In genomic region chr4:169604903-169605331, GRCh38 we compare ENCODE assay signal across 17 cellular contexts. TPM values are rescaled to one million over a fixed set of nuclear protein-coding genes. Genes with fewer than 3 reads are reported as not detected.
DNase-seq lines count a peak whose midpoint lies in the region; ATAC-seq, FAIRE-seq and TF ChIP-seq lines count a peak whose summit lies in the region.
"Had no signal": no experiment of that assay in that cellular context is flagged by ENCODE, and none has a peak within 500 bp of the region (broad histone marks: within the 10 kb centered on the region; RNA-seq: fewer than 3 reads in every experiment).

No MANE protein-coding gene starts in this region.

- peak; percentile 48 for ATAC-seq in GM12878
- no peak for ATAC-seq in natural killer cell
- no peak for ATAC-seq in stimulated activated memory B cell treated with anti-CD40 and anti-IgM and Interleukin-4, amounts not matched to agents 10 μg/mL and 1 μg/mL and 100 μg/mL, for 72 hours
- ATAC-seq: HepG2 had no signal

- no peaks in the 10 kb centered on the region for H3F3A ChIP-seq in Loucy (ENCODE audit: low read depth)

- H3K9me2 ChIP-seq in Loucy (replicated peaks; ENCODE audit: low read depth, low read length): no peaks in the 10 kb centered on the region

- 100% methylated on average over 1 of the region's 1 CpG for WGBS in GM12878 (ENCODE audit: insufficient coverage, insufficient replicate concordance, low lambda C conversion rate, missing lambda C conversion rate)

- RAD21 ChIA-PET in GM12878 (lab: Charles Lee; ENCODE audit: unreplicated experiment): interaction anchor here (2.0 kb wide), 1 partner anchor 681 kb away, joined by 4 read pairs; no protein-coding TSS in a partner anchor

- no peaks in the 10 kb centered on the region for H3K27me3 Mint-ChIP-seq in T-helper 2 cell treated with Interferon-gamma antibody and Interleukin-4, amounts not matched to agents 5 μg/mL and 100 μg/mL, for 36 hours (ENCODE audit: low read depth)
- no peaks in the 10 kb centered on the region for H3K27me3 Mint-ChIP-seq in natural killer cell (ENCODE audit: low read depth in 2 of 2)
- H3K27me3 Mint-ChIP-seq in stimulated activated memory B cell treated with anti-CD40 and anti-IgM and Interleukin-4, amounts not matched to agents 10 μg/mL and 1 μg/mL and 100 μg/mL, for 72 hours: no peaks in the 10 kb centered on the region

- no peaks in the 10 kb centered on the region for H3K9me3 Mint-ChIP-seq in T-helper 2 cell treated with Interferon-gamma antibody and Interleukin-4, amounts not matched to agents 5 μg/mL and 100 μg/mL, for 36 hours
- no peaks in the 10 kb centered on the region for H3K9me3 Mint-ChIP-seq in natural killer cell
- H3K9me3 Mint-ChIP-seq in stimulated activated memory B cell treated with anti-CD40 and anti-IgM and Interleukin-4, amounts not matched to agents 10 μg/mL and 1 μg/mL and 100 μg/mL, for 72 hours: no peaks in the 10 kb centered on the region

- peaks cover 9% of the 10 kb centered on the region for H4K20me1 ChIP-seq in Loucy (ENCODE audit: insufficient read depth, low read length, poor library complexity, severe bottlenecking)
- H4K20me1 ChIP-seq in GM12878 (ENCODE audit: control insufficient read depth, insufficient read depth): no peaks in the 10 kb centered on the region

- no peak for TF ChIP-seq RAD21 in GM12878 (IDR thresholded peaks at IDR 0.05; ENCODE audit: insufficient read depth, low read depth, low read length)

- POLR2A ChIA-PET in GM12878 (lab: Charles Lee): no interaction called here
- POLR2A ChIA-PET in RWPE1 (lab: Yijun Ruan, JAX; ENCODE audit: low non-redundant PET): no interaction called here

- TF ChIP-seq CTCF in Loucy (conservative IDR thresholded peaks at IDR 0.05; ENCODE audit: low read length): no peak
- no peak for TF ChIP-seq CTCF in GM12878 (IDR thresholded peaks at IDR 0.05 in 2 of 3, conservative IDR thresholded peaks at IDR 0.05 in 1 of 3; ENCODE audit: control insufficient read depth in 2 of 3, extremely low read depth in 1 of 3, insufficient read depth in 1 of 3, low read depth in 3 of 3, low read length in 3 of 3)
- TF ChIP-seq CTCF in natural killer cell (IDR thresholded peaks at IDR 0.05): no peak
- TF ChIP-seq CTCF in RWPE1 (conservative IDR thresholded peaks at IDR 0.05; ENCODE audit: low read depth): no peak

- peaks cover 47% of the 10 kb centered on the region for H3K4me1 Mint-ChIP-seq in T-helper 2 cell treated with Interferon-gamma antibody and Interleukin-4, amounts not matched to agents 5 μg/mL and 100 μg/mL, for 36 hours (ENCODE audit: low read depth)
- H3K4me1 Mint-ChIP-seq in natural killer cell: peaks cover 8 to 18% of the 10 kb centered on the region in 2 donors
- peaks cover 2% of the 10 kb centered on the region for H3K4me1 Mint-ChIP-seq in stimulated activated memory B cell treated with anti-CD40 and anti-IgM and Interleukin-4, amounts not matched to agents 10 μg/mL and 1 μg/mL and 100 μg/mL, for 72 hours

- peak overlapping the region; percentile 59 for H3K4me3 Mint-ChIP-seq in T-helper 2 cell treated with Interferon-gamma antibody and Interleukin-4, amounts not matched to agents 5 μg/mL and 100 μg/mL, for 36 hours
- H3K4me3 Mint-ChIP-seq in natural killer cell: no peak overlapping the region
- H3K4me3 Mint-ChIP-seq in stimulated activated memory B cell treated with anti-CD40 and anti-IgM and Interleukin-4, amounts not matched to agents 10 μg/mL and 1 μg/mL and 100 μg/mL, for 72 hours: no peak overlapping the region

- SMC1A ChIA-PET in GM12878 (lab: Charles Lee; ENCODE audit: uncharacterized antibody, unreplicated experiment): interaction anchor here (1.0 to 2.4 kb wide), 3 partner anchors 16 to 707 kb away, joined by 3 to 6 read pairs (median 3); no protein-coding TSS in a partner anchor

- peaks cover 34% of the 10 kb centered on the region for H3K36me3 Mint-ChIP-seq in T-helper 2 cell treated with Interferon-gamma antibody and Interleukin-4, amounts not matched to agents 5 μg/mL and 100 μg/mL, for 36 hours (ENCODE audit: low read depth)
- peaks cover 8% of the 10 kb centered on the region for H3K36me3 Mint-ChIP-seq in natural killer cell
- peaks cover 19% of the 10 kb centered on the region for H3K36me3 Mint-ChIP-seq in stimulated activated memory B cell treated with anti-CD40 and anti-IgM and Interleukin-4, amounts not matched to agents 10 μg/mL and 1 μg/mL and 100 μg/mL, for 72 hours

- CTCF ChIA-PET in GM12878 (lab: Yijun Ruan, JAX): interaction anchor here (0.8 to 2.1 kb wide), 5 partner anchors 8 to 119 kb away, joined by 3 to 6 read pairs (median 4); partner anchors contain the start of gene CLCN3
- CTCF ChIA-PET in RWPE1 (lab: Yijun Ruan, JAX): no interaction called here

- no peak overlapping the region for H3K27ac ChIP-seq in GM12878 (ENCODE audit: control insufficient read depth, insufficient read depth)
- no peak overlapping the region for H3K27ac ChIP-seq in RWPE1
- H3K27ac ChIP-seq: transverse colon had no signal

- H3K9ac ChIP-seq in Loucy (ENCODE audit: low read depth, low read length, poor library complexity, severe bottlenecking) (peak overlapping the region; percentile 4), GM12878 (ENCODE audit: control insufficient read depth, insufficient read depth, low read length) (no peak overlapping the region)

- H3K4me2 ChIP-seq in Loucy (ENCODE audit: low read depth, low read length, poor library complexity, severe bottlenecking): peak overlapping the region; percentile 58
- no peak overlapping the region for H3K4me2 ChIP-seq in GM12878 (ENCODE audit: control insufficient read depth, insufficient read depth)

- no peak for TF ChIP-seq POLR2A in GM12878 (IDR thresholded peaks at IDR 0.05; ENCODE audit: low read depth, low read length)

- peaks cover 34% of the 10 kb centered on the region for H3K4me1 ChIP-seq in Loucy (ENCODE audit: insufficient read depth, low read length, poor library complexity, severe bottlenecking)
- H3K4me1 ChIP-seq in GM12878 (ENCODE audit: control insufficient read depth, insufficient read depth, low read length): 0 out of 2 replicates have a peak, but pooled peaks cover 8% of the 10 kb centered on the region

- BruUV-seq in GM12878 (replicated peaks; lab: Mats Ljungman, UMichigan): no TSS peak

- H3K79me2 ChIP-seq in Loucy (ENCODE audit: insufficient read depth, low read length): peaks cover 30% of the 10 kb centered on the region
- peaks cover 3% of the 10 kb centered on the region for H3K79me2 ChIP-seq in GM12878 (ENCODE audit: control insufficient read depth, insufficient read depth, low read length)

- intact Hi-C loops in GM12878 (cut with micrococcal nuclease; ENCODE audit: unreplicated experiment): no loop called here
- intact Hi-C loops in natural killer cell (cut with micrococcal nuclease): no loop called here

- H2AFZ ChIP-seq in Loucy (ENCODE audit: low read length) (no peak overlapping the region), GM12878 (ENCODE audit: control insufficient read depth, low read depth, low read length) (no peak overlapping the region)

- peak overlapping the region; percentile 29 for H3K4me3 ChIP-seq in Loucy (ENCODE audit: low read length, poor library complexity, severe bottlenecking)
- H3K4me3 ChIP-seq in GM12878: no peak overlapping the region
- H3K4me3 ChIP-seq: sigmoid colon, transverse colon had no signal

- no peak for DNase-seq in T-helper 2 cell treated with Interferon-gamma antibody and Interleukin-4, amounts not matched to agents 5 μg/mL and 100 μg/mL, for 36 hours (ENCODE audit: low spot score)
- DNase-seq in T-helper 2 cell (no peak), GM12878 (ENCODE audit: low read depth, low spot score) (no peak), natural killer cell (no peak), NCI-H187 treated with DMSO at 0.1 percent for 48 hours (lab: John Stamatoyannopoulos, UW) (no peak), RWPE1 (ENCODE audit: low spot score) (no peak)
- DNase-seq: 8988T; activated naive CD4-positive, alpha-beta T cell treated with Interleukin-2 at 50 U/mL for 16 hours; C1 segment of cervical spinal cord; islet precursor cell; NCI-H69; sigmoid colon; stimulated activated CD4-positive, alpha-beta T cell treated with anti-CD3 and anti-CD28 coated beads, Interleukin-4, amount 100 ng/mL, for 4 hours; transverse colon had no signal

- H3K27ac Mint-ChIP-seq in T-helper 2 cell treated with Interferon-gamma antibody and Interleukin-4, amounts not matched to agents 5 μg/mL and 100 μg/mL, for 36 hours: peak overlapping the region; percentile 78
- peak overlapping the region; percentile 13 to 56 for H3K27ac Mint-ChIP-seq in natural killer cell
- no peak overlapping the region for H3K27ac Mint-ChIP-seq in stimulated activated memory B cell treated with anti-CD40 and anti-IgM and Interleukin-4, amounts not matched to agents 10 μg/mL and 1 μg/mL and 100 μg/mL, for 72 hours

- TF ChIP-seq EP300 in GM12878 (IDR thresholded peaks at IDR 0.05; ENCODE audit: borderline replicate concordance in 1 of 2, control insufficient read depth in 1 of 2, low read depth in 2 of 2, low read length in 2 of 2): no peak

- FAIRE-seq in GM12878 (lab: Jason Lieb, UNC): no peak
- FAIRE-seq: HepG2 had no signal

- H3K27me3 ChIP-seq in Loucy (ENCODE audit: insufficient read depth, low read length, poor library complexity, severe bottlenecking) (no peaks in the 10 kb centered on the region), GM12878 (replicated peaks in 1 of 2; ENCODE audit: control insufficient read depth in 2 of 2, insufficient read depth in 2 of 2, low read length in 1 of 2) (no peaks in the 10 kb centered on the region)
- H3K27me3 ChIP-seq: sigmoid colon, transverse colon had no signal

- in situ Hi-C loops in GM12878 (cut with MboI): no loop called here

- H3K9me3 ChIP-seq in Loucy (ENCODE audit: insufficient read depth, low read depth, low read length) (no peaks in the 10 kb centered on the region), GM12878 (replicated peaks; ENCODE audit: control insufficient read depth, insufficient read depth, low read length) (no peaks in the 10 kb centered on the region)
- H3K9me3 ChIP-seq: sigmoid colon, transverse colon had no signal

- peaks cover 11% of the 10 kb centered on the region for H3K36me3 ChIP-seq in Loucy (ENCODE audit: insufficient read depth, low read length)
- H3K36me3 ChIP-seq in GM12878 (ENCODE audit: control insufficient read depth in 2 of 2, insufficient read depth in 2 of 2, low read length in 1 of 2): peaks cover 0 to 11% of the 10 kb centered on the region in 2 experiments; a peak in 1 of 4 replicates

RNA-seq across cellular contexts. Expression of gene NEK1, which starts 7.5 kb away (rescaled TPM):
- total RNA-seq in GM12878 (2013; cell fraction: nucleolus; rRNA removed): 38.5 and 41.8 TPM in 2 replicates
- total RNA-seq in GM12878 (2014; rRNA removed) (5.7 and 7.6 TPM in 2 replicates), GM12878 (2014; rRNA removed; fragmentation: Illumina TruSeq; extraction: Trizol) (6.7 and 7.2 TPM in 2 replicates), GM12878 (2021) (9.5 and 10.3 TPM in 2 replicates), natural killer cell (10 to 100 TPM; 16.4 to 24.9 (median 19.0) TPM)
- polyA plus RNA-seq in GM12878 (2011; ENCODE audit: low read depth): 1.8 TPM
- polyA plus RNA-seq in GM12878 (2011; rRNA removed) (11.0 and 18.1 TPM in 2 replicates), GM12878 (2014; fragmentation: Illumina TruSeq; extraction: Trizol) (8.3 and 10.4 TPM in 2 replicates), GM12878 (2014; fragmentation: Nextera tagmentation; extraction: Ambion mirVana) (1 to 10 TPM; 4.9 to 5.1 TPM), GM12878 (2014; rRNA removed) (3.3 and 5.1 TPM in 2 replicates), GM12878 (2016; fragmentation: Nextera tagmentation; extraction: Ambion mirVana) (10 to 100 TPM; 12.9 to 16.1 TPM)
- polyA plus RNA-seq in GM12878 (2011; cell fraction: cytosol; rRNA removed): 3.2 and 3.6 TPM in 2 replicates
- polyA plus RNA-seq in GM12878 (2011; cell fraction: nucleus; rRNA removed): 8.5 and 9.1 TPM in 2 replicates
- polyA plus RNA-seq in GM12878 (2012): 3.7 and 4.8 TPM in 2 replicates
- polyA minus RNA-seq in GM12878 (2011; rRNA and poly(A)+ RNA removed): 14.3 and 19.7 TPM in 2 replicates
- 6.0 and 6.2 TPM in 2 replicates for polyA minus RNA-seq in GM12878 (2011; cell fraction: cytosol; rRNA and poly(A)+ RNA removed)
- polyA minus RNA-seq in GM12878 (2011; cell fraction: nucleus; rRNA and poly(A)+ RNA removed): 24.2 and 42.8 TPM in 2 replicates

RNA-seq across cellular contexts. Expression of gene CLCN3, which starts 15.5 kb away (rescaled TPM):
- total RNA-seq in GM12878 (2013; cell fraction: nucleolus; rRNA removed): 69.5 and 69.9 TPM in 2 replicates
- 11.8 and 12.3 TPM in 2 replicates for total RNA-seq in GM12878 (2014; rRNA removed)
- total RNA-seq in GM12878 (2014; rRNA removed; fragmentation: Illumina TruSeq; extraction: Trizol): 16.2 and 18.2 TPM in 2 replicates
- 17.1 and 17.2 TPM in 2 replicates for total RNA-seq in GM12878 (2021)
- polyA plus RNA-seq in GM12878 (2011; ENCODE audit: low read depth): 5.6 TPM
- polyA plus RNA-seq in GM12878 (2011; rRNA removed): 22.8 and 36.6 TPM in 2 replicates
- polyA plus RNA-seq in GM12878 (2011; cell fraction: cytosol; rRNA removed): 8.2 and 9.1 TPM in 2 replicates
- 8.2 and 9.9 TPM in 2 replicates for polyA plus RNA-seq in GM12878 (2011; cell fraction: nucleus; rRNA removed)
- 5.6 and 8.8 TPM in 2 replicates for polyA plus RNA-seq in GM12878 (2012)
- polyA plus RNA-seq in GM12878 (2014; fragmentation: Illumina TruSeq; extraction: Trizol): 16.0 and 27.9 TPM in 2 replicates
- polyA plus RNA-seq in GM12878 (2014; fragmentation: Nextera tagmentation; extraction: Ambion mirVana): 1 to 10 TPM; 4.0 to 4.7 TPM
- polyA plus RNA-seq in GM12878 (2014; rRNA removed): 9.9 and 10.0 TPM in 2 replicates
- 10 to 100 TPM; 11.0 to 11.3 TPM for polyA plus RNA-seq in GM12878 (2016; fragmentation: Nextera tagmentation; extraction: Ambion mirVana)
- polyA minus RNA-seq in GM12878 (2011; rRNA and poly(A)+ RNA removed): 46.6 and 51.9 TPM in 2 replicates
- 10.2 and 12.3 TPM in 2 replicates for polyA minus RNA-seq in GM12878 (2011; cell fraction: cytosol; rRNA and poly(A)+ RNA removed)
- polyA minus RNA-seq in GM12878 (2011; cell fraction: nucleus; rRNA and poly(A)+ RNA removed): 24.7 and 33.7 TPM in 2 replicates
- total RNA-seq in natural killer cell: 10 to 100 TPM; 20.7 to 26.0 (median 21.0) TPM
